1 cellular context compared by ENCODE assay signal in genomic region chr10:5651086-5651764, GRCh38.
TF ChIP-seq lines count a peak whose summit lies in the region.

No MANE protein-coding gene starts in this region.

TF ChIP-seq in HepG2, 621 proteins besides CTCF, POLR2A, EP300 and RAD21:
- TF ChIP-seq PRDM4 (CRISPR knock-in tag; IDR thresholded peaks at IDR 0.05; ENCODE audit: borderline replicate concordance) (no peak), ZMYM2 (CRISPR knock-in tag; IDR thresholded peaks at IDR 0.05) (no peak), GABPB1 (CRISPR knock-in tag; IDR thresholded peaks at IDR 0.05) (0 out of 2 replicates have a peak, but pooled peaks have one; percentile 15), RBFOX2 (IDR thresholded peaks at IDR 0.05; ENCODE audit: low read depth, low read length) (no peak), RARA (CRISPR knock-in tag; IDR thresholded peaks at IDR 0.05) (no peak), ZBTB8A (CRISPR knock-in tag; IDR thresholded peaks at IDR 0.05; ENCODE audit: borderline replicate concordance, low read depth) (no peak), ZBTB38 (CRISPR knock-in tag; IDR thresholded peaks at IDR 0.05) (peak; percentile 93), ERF (CRISPR knock-in tag; IDR thresholded peaks at IDR 0.05) (0 out of 2 replicates have a peak, but pooled peaks have one; percentile 21), RXRB (CRISPR knock-in tag; IDR thresholded peaks at IDR 0.05; ENCODE audit: borderline replicate concordance) (no peak), ZSCAN25 (CRISPR knock-in tag; IDR thresholded peaks at IDR 0.05) (peak; percentile 92), ZBTB4 (CRISPR knock-in tag; IDR thresholded peaks at IDR 0.05; ENCODE audit: borderline replicate concordance) (0 out of 2 replicates have a peak, but pooled peaks have one; percentile 26), ZNF317 (CRISPR knock-in tag; IDR thresholded peaks at IDR 0.05) (no peak), HOXA5 (CRISPR knock-in tag; IDR thresholded peaks at IDR 0.05) (no peak), ATM (IDR thresholded peaks at IDR 0.05; ENCODE audit: borderline replicate concordance) (no peak), IKZF4 (CRISPR knock-in tag; IDR thresholded peaks at IDR 0.05; ENCODE audit: borderline replicate concordance, low read depth, not compliant biosample characterization) (no peak), ZNF773 (CRISPR knock-in tag; IDR thresholded peaks at IDR 0.05; ENCODE audit: borderline replicate concordance) (no peak), ZNF687 (CRISPR knock-in tag; IDR thresholded peaks at IDR 0.05) (peak; percentile 85), SALL1 (CRISPR knock-in tag; IDR thresholded peaks at IDR 0.05) (peak; percentile 21; the same call in 1 of the 2 replicates), MEIS2 (CRISPR knock-in tag; IDR thresholded peaks at IDR 0.05) (no peak)
- TF ChIP-seq, protein P1, sequence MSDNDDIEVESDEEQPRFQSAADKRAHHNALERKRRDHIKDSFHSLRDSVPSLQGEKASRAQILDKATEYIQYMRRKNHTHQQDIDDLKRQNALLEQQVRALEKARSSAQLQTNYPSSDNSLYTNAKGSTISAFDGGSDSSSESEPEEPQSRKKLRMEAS (IDR thresholded peaks at IDR 0.05): peak; percentile 49; the same call in 1 of the 2 replicates
- TF ChIP-seq, protein P2, sequence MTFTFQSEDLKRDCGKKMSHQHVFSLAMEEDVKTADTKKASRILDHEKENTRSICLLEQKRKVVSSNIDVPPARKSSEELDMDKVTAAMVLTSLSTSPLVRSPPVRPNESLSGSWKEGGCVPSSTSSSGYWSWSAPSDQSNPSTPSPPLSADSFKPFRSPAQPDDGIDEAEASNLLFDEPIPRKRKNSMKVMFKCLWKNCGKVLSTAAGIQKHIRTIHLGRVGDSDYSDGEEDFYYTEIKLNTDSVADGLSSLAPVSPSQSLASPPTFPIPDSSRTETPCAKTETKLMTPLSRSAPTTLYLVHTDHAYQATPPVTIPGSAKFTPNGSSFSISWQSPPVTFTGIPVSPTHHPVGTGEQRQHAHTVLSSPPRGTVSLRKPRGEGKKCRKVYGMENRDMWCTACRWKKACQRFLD (CRISPR knock-in tag; IDR thresholded peaks at IDR 0.05; ENCODE audit: borderline replicate concordance): no peak
